16 cellular contexts compared by ENCODE assay signal in genomic region chr19:2449019-2449418, GRCh38.
"Had no signal": no experiment of that assay in that cellular context is flagged by ENCODE, and none has a peak within 500 bp of the region (broad histone marks: within the 10 kb centered on the region; RNA-seq: fewer than 3 reads in every experiment).

No MANE protein-coding gene starts in this region.

- H3K27me3 ChIP-seq: foreskin keratinocyte, spleen, suprapubic skin, upper lobe of right lung had no signal

- ATAC-seq: foreskin keratinocyte, lower lobe of right lung, psoas muscle, sciatic nerve, T-helper 17 cell, upper lobe of right lung had no signal

- H3K36me3 ChIP-seq: upper lobe of right lung had no signal

- H3K27ac ChIP-seq: foreskin keratinocyte, lower lobe of right lung, psoas muscle, spleen, suprapubic skin, upper lobe of right lung had no signal

- H3K9me3 ChIP-seq: lower lobe of right lung, psoas muscle, spleen, suprapubic skin, upper lobe of right lung had no signal

- FAIRE-seq: colon, endometrium had no signal

- DNase-seq: activated CD4-positive, alpha-beta memory T cell treated with anti-CD3 and anti-CD28 coated beads, Interleukin-2, amount 10 ng/mL, durations not matched to agents 7 days and 5 days; activated CD4-positive, alpha-beta T cell treated with anti-CD3 and anti-CD28 coated beads for 4 hours; activated naive CD4-positive, alpha-beta T cell treated with anti-CD3 and anti-CD28 coated beads, Interleukin-2, amount 10 ng/mL, durations not matched to agents 7 days and 5 days; activated T-cell treated with anti-CD3 and anti-CD28 coated beads, Interleukin-2, amount 50 U/mL, for 24 hours; caudate nucleus; foreskin keratinocyte; lower lobe of right lung; nephron progenitor cell; psoas muscle; spleen; T-helper 17 cell; upper lobe of right lung had no signal

- H3K4me1 ChIP-seq: foreskin keratinocyte, lower lobe of right lung, suprapubic skin, upper lobe of right lung had no signal

- H3K4me3 ChIP-seq: lower lobe of right lung, psoas muscle, spleen, suprapubic skin, upper lobe of right lung had no signal
